Comparison of ENCODE assay signal across 18 cellular contexts in genomic region chr14:83556746-83557460, GRCh38.
A peak's percentile ranks its signal among the peaks of the same experiment; 100 is the strongest.
DNase-seq lines count a peak whose midpoint lies in the region; ATAC-seq and TF ChIP-seq lines count a peak whose summit lies in the region.
"Had no signal": no experiment of that assay in that cellular context is flagged by ENCODE, and none has a peak within 500 bp of the region (broad histone marks: within the 10 kb centered on the region; RNA-seq: fewer than 3 reads in every experiment).

No MANE protein-coding gene starts in this region.

- ATAC-seq in HG03025 (IDR thresholded peaks at IDR 0.05; ENCODE audit: low FRiP score, unreplicated experiment), result no peak
- ATAC-seq: esophagus mucosa; stimulated activated naive CD8-positive, alpha-beta T cell treated with anti-CD3 and anti-CD28 coated beads, Interleukin-15, Interleukin-2, amounts not matched to agents 100 U/mL and 50 U/mL, for 24 hours had no signal

- peak; percentile 36 for DNase-seq in Caki2 (ENCODE audit: low read depth)
- peak; percentile 80 for DNase-seq in NCI-H226
- DNase-seq in cardiac fibroblast (ENCODE audit: low read depth in 2 of 2), result peak; percentile 7 to 18
- DNase-seq in kidney tubule cell (ENCODE audit: low spot score), result peak; percentile 32
- no peak for DNase-seq in cerebellum (ENCODE audit: low spot score)
- no peak for DNase-seq in AG20443 (ENCODE audit: low spot score)
- no peak for DNase-seq in NCI-H69 (lab: John Stamatoyannopoulos, UW)
- DNase-seq: amygdala; dermis blood vessel endothelial cell; left ventricle myocardium inferior; naive B cell; NCI-H187; NCI-H524 treated with DMSO at 0.1 percent for 48 hours; Peyer's patch; stimulated activated naive CD8-positive, alpha-beta T cell treated with anti-CD3 and anti-CD28 coated beads, Interleukin-15, Interleukin-2, amounts not matched to agents 100 U/mL and 50 U/mL, for 24 hours; uterus had no signal

- in situ Hi-C loops in Caki2 (cut with HindIII; ENCODE audit: low pct_unique_long_range_greater_than_20kb, low sequenced_read_pairs), result no loop called here

- TF ChIP-seq CTCF in cardiac fibroblast (IDR thresholded peaks at IDR 0.05; ENCODE audit: low read depth, low read length), result no peak

- H3K4me3 ChIP-seq in cardiac fibroblast (replicated peaks in 1 of 2; ENCODE audit: low read depth in 2 of 2, low read length in 2 of 2), result no peak overlapping the region
- H3K4me3 ChIP-seq: left ventricle myocardium inferior, Peyer's patch, uterus had no signal

Comparison
In these comparisons a context has a peak if more than half of its experiments do, and no peak if none do; other contexts are left out.
1. DNase-seq: peak in Caki2 (single experiment), NCI-H226 (single experiment), cardiac fibroblast (2 of 2) and kidney tubule cell (single experiment); none in cerebellum (single experiment), AG20443 (single experiment) and NCI-H69 (single experiment).